Comparison of ENCODE assay signal across 30 cellular contexts in the genomic region with DNA sequence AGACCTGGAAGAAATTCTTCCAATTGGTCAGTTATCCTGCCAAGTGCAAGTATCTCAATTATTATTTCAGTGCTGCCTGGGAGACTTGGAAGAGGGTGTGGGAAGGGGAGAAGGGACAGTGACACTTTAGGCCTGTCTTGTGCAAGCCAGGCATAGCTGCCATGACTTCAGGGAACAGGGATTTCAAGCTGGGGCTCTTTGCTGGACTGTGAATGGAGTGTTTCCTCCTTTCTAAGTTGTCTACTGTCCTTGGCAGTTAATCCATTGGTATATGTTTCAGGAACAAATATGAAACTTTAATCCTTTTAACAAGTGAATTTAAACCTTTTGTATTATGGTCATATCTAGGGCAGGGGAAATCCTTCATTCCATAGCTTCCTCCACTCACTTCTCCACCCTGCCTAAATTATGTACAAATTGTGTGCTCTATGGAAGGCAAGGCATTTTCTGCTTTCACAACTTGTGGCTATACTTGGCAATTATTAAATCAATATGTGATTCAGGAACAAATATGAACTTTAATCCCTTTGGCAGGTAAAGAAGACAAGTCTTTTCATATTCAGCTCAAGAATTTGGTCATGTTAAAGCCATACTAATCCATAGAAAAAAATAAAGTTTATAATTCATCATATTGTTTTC.
"Had no signal": no experiment of that assay in that cellular context is flagged by ENCODE, and none has a peak within 500 bp of the region (broad histone marks: within the 10 kb centered on the region; RNA-seq: fewer than 3 reads in every experiment).

No MANE protein-coding gene starts in this region.

- H3K27me3 Mint-ChIP-seq: activated naive CD8-positive, alpha-beta T cell had no signal

- H3K4me1 ChIP-seq: SJCRH30 had no signal

- ATAC-seq: activated CD4-positive, alpha-beta T cell treated with anti-CD3 and anti-CD28 coated beads for 36 hours; activated T-helper 17 cell treated with anti-CD3 and anti-CD28 coated beads, Interleukin-2, amount 50 U/mL, for 72 hours; Panc1 had no signal

- H3K9me3 ChIP-seq: MG63, SJCRH30, SK-N-SH had no signal

- H3K27ac ChIP-seq: brain microvascular endothelial cell, SJCRH30, WERI-Rb-1 had no signal

- H3K4me3 ChIP-seq: MG63, SJCRH30 had no signal

- H3K4me3 Mint-ChIP-seq: activated CD4-positive, alpha-beta memory T cell treated with anti-CD3 and anti-CD28 coated beads, Interleukin-2, amount 10 ng/mL, durations not matched to agents 7 days and 5 days; activated CD4-positive, alpha-beta T cell treated with anti-CD3 and anti-CD28 coated beads for 36 hours; activated naive CD4-positive, alpha-beta T cell treated with anti-CD3 and anti-CD28 coated beads for 36 hours; activated naive CD8-positive, alpha-beta T cell; activated T-helper 17 cell treated with anti-CD3 and anti-CD28 coated beads, Interleukin-2, amount 50 U/mL, for 72 hours had no signal

- H3K36me3 Mint-ChIP-seq: activated naive CD8-positive, alpha-beta T cell had no signal

- H3K27ac Mint-ChIP-seq: activated CD4-positive, alpha-beta memory T cell treated with anti-CD3 and anti-CD28 coated beads, Interleukin-2, amount 10 ng/mL, durations not matched to agents 7 days and 5 days; activated CD4-positive, alpha-beta T cell treated with anti-CD3 and anti-CD28 coated beads for 36 hours; activated naive CD4-positive, alpha-beta T cell treated with anti-CD3 and anti-CD28 coated beads for 36 hours; activated naive CD8-positive, alpha-beta T cell; activated T-helper 17 cell treated with anti-CD3 and anti-CD28 coated beads, Interleukin-2, amount 50 U/mL, for 72 hours had no signal

- H3K9me3 Mint-ChIP-seq: activated CD4-positive, alpha-beta memory T cell treated with anti-CD3 and anti-CD28 coated beads, Interleukin-2, amount 10 ng/mL, durations not matched to agents 7 days and 5 days; activated naive CD4-positive, alpha-beta T cell treated with anti-CD3 and anti-CD28 coated beads for 36 hours; activated T-helper 17 cell treated with anti-CD3 and anti-CD28 coated beads, Interleukin-2, amount 50 U/mL, for 72 hours had no signal

- H3K4me1 Mint-ChIP-seq: activated CD4-positive, alpha-beta memory T cell treated with anti-CD3 and anti-CD28 coated beads, Interleukin-2, amount 10 ng/mL, durations not matched to agents 7 days and 5 days; activated CD4-positive, alpha-beta T cell treated with anti-CD3 and anti-CD28 coated beads for 36 hours; activated T-helper 17 cell treated with anti-CD3 and anti-CD28 coated beads, Interleukin-2, amount 50 U/mL, for 72 hours had no signal

- DNase-seq: activated CD4-positive, alpha-beta memory T cell treated with anti-CD3 and anti-CD28 coated beads, Interleukin-2, amount 10 ng/mL, durations not matched to agents 7 days and 5 days; activated CD4-positive, alpha-beta T cell treated with anti-CD3 and anti-CD28 coated beads for 36 hours; activated CD4-positive, alpha-beta T cell treated with anti-CD3 and anti-CD28 coated beads, Interleukin-2, amount 50 U/mL, for 1 hour; activated gamma-delta T cell; activated naive CD4-positive, alpha-beta T cell treated with anti-CD3 and anti-CD28 coated beads for 36 hours; activated T-cell treated with anti-CD3 and anti-CD28 coated beads for 4 hours; activated T-cell treated with anti-CD3 and anti-CD28 coated beads, Interleukin-2, amount 50 U/mL, for 48 hours; amygdala; brain microvascular endothelial cell; caudate nucleus; MG63; MV-4-11; NCI-H1105; NCI-H1436; NCI-H1694 treated with DMSO at 0.1 percent for 48 hours; NCI-H2029 treated with DMSO at 0.1 percent for 48 hours; NCI-H345; NCI-H510A; NCI-H526 treated with DMSO at 0.1 percent for 48 hours; NCI-H82; Right ventricle myocardium superior; RPMI8226; SJCRH30; SK-N-SH; T-helper 1 cell; WERI-Rb-1 had no signal

- H3K27me3 ChIP-seq: brain microvascular endothelial cell, MG63, SJCRH30 had no signal

- H3K36me3 ChIP-seq: brain microvascular endothelial cell, MG63, SJCRH30, WERI-Rb-1 had no signal

- FAIRE-seq: astrocyte had no signal
